In genomic region chr5:58886315-58887207, GRCh38 we compare ENCODE assay signal across 8 cellular contexts.
A peak's percentile ranks its signal among the peaks of the same experiment; 100 is the strongest.
DNase-seq lines count a peak whose midpoint lies in the region; ATAC-seq and TF ChIP-seq lines count a peak whose summit lies in the region.

No MANE protein-coding gene starts in this region.

- POLR2A ChIA-PET in activated CD4-positive, alpha-beta memory T cell treated with anti-CD3 and anti-CD28 coated beads for 36 hours (lab: Charles Lee): interaction anchor here (1.0 kb wide), 1 partner anchor 241 kb away, joined by 4 read pairs; no protein-coding TSS in a partner anchor

- CTCF ChIA-PET in activated CD4-positive, alpha-beta memory T cell treated with anti-CD3 and anti-CD28 coated beads for 36 hours (lab: Charles Lee): interaction anchor here (0.6 to 3.4 kb wide), 58 partner anchors 9 to 501 kb away, joined by 3 to 57 read pairs (median 4); no protein-coding TSS in a partner anchor

- peaks cover 40% of the 10 kb centered on the region for H3K4me1 Mint-ChIP-seq in activated CD4-positive, alpha-beta memory T cell treated with anti-CD3 and anti-CD28 coated beads for 36 hours (ENCODE audit: low read depth)
- peaks cover 17% of the 10 kb centered on the region for H3K4me1 Mint-ChIP-seq in mesothelial cell of epicardium

- peak overlapping the region; percentile 24 for H3K4me3 Mint-ChIP-seq in activated CD4-positive, alpha-beta memory T cell treated with anti-CD3 and anti-CD28 coated beads for 36 hours
- no peak overlapping the region for H3K4me3 Mint-ChIP-seq in mesothelial cell of epicardium

- intact Hi-C loops in activated CD4-positive, alpha-beta memory T cell treated with anti-CD3 and anti-CD28 coated beads for 36 hours (cut with micrococcal nuclease): loop anchor here (1.0 to 5.0 kb wide), 6 partner anchors 134 to 494 kb away; no protein-coding TSS in a partner anchor

- H3K36me3 Mint-ChIP-seq in activated CD4-positive, alpha-beta memory T cell treated with anti-CD3 and anti-CD28 coated beads for 36 hours: no peaks in the 10 kb centered on the region
- peaks cover 9% of the 10 kb centered on the region for H3K36me3 Mint-ChIP-seq in mesothelial cell of epicardium

- H3K27ac Mint-ChIP-seq in activated CD4-positive, alpha-beta memory T cell treated with anti-CD3 and anti-CD28 coated beads for 36 hours: peak overlapping the region; percentile 70
- H3K27ac Mint-ChIP-seq in mesothelial cell of epicardium: peak overlapping the region; percentile 47

- peaks cover 7% of the 10 kb centered on the region for H3K27me3 Mint-ChIP-seq in activated CD4-positive, alpha-beta memory T cell treated with anti-CD3 and anti-CD28 coated beads for 36 hours
- no peaks in the 10 kb centered on the region for H3K27me3 Mint-ChIP-seq in mesothelial cell of epicardium (ENCODE audit: low read depth)

- no peaks in the 10 kb centered on the region for H3K9me3 Mint-ChIP-seq in activated CD4-positive, alpha-beta memory T cell treated with anti-CD3 and anti-CD28 coated beads for 36 hours
- H3K9me3 Mint-ChIP-seq in mesothelial cell of epicardium: peaks cover 11% of the 10 kb centered on the region

- ATAC-seq in GM19035 (IDR thresholded peaks at IDR 0.05; ENCODE audit: unreplicated experiment) (peak; percentile 75), HG03159 (IDR thresholded peaks at IDR 0.05; ENCODE audit: unreplicated experiment) (peak; percentile 76)

- DNase-seq in C1 segment of cervical spinal cord (lab: John Stamatoyannopoulos, UW) (peak in 8 of 14 donors; percentile 11 to 50 (median 36)), NCI-H526 treated with DMSO at 0.1 percent for 48 hours (lab: John Stamatoyannopoulos, UW) (peak; percentile 3), mesothelial cell of epicardium (ENCODE audit: low spot score in 2 of 2, unreplicated experiment in 2 of 2) (peak; percentile 42 to 70)
- DNase-seq in activated CD4-positive, alpha-beta memory T cell treated with anti-CD3 and anti-CD28 coated beads for 36 hours: peak; percentile 83
- peak; percentile 33 for DNase-seq in effector CD8-positive, alpha-beta T cell (lab: John Stamatoyannopoulos, UW)
- DNase-seq in stimulated activated CD8-positive, alpha-beta memory T cell treated with anti-CD3 and anti-CD28 coated beads, Interleukin-2, amount 100 ng/mL, for 1 hour (ENCODE audit: low read depth in 2 of 2): peak; percentile 21 to 32

- peak; percentile 87 for TF ChIP-seq CTCF in mesothelial cell of epicardium (IDR thresholded peaks at IDR 0.05; ENCODE audit: unreplicated experiment)

Comparison
In these comparisons a context has a peak if more than half of its experiments do, and no peak if none do; other contexts are left out.
1. Peak in every context shown above with its lines: DNase-seq and ATAC-seq.
2. DNase-seq: peak in every context shown above with its lines; median percentile 83 in activated CD4-positive, alpha-beta memory T cell treated with anti-CD3 and anti-CD28 coated beads for 36 hours; 56 in mesothelial cell of epicardium; 36 in C1 segment of cervical spinal cord; 33 in effector CD8-positive, alpha-beta T cell; 26 in stimulated activated CD8-positive, alpha-beta memory T cell treated with anti-CD3 and anti-CD28 coated beads, Interleukin-2, amount 100 ng/mL, for 1 hour; 3 in NCI-H526 treated with DMSO at 0.1 percent for 48 hours.